Comparison of ENCODE assay signal across 16 cellular contexts in the genomic region with DNA sequence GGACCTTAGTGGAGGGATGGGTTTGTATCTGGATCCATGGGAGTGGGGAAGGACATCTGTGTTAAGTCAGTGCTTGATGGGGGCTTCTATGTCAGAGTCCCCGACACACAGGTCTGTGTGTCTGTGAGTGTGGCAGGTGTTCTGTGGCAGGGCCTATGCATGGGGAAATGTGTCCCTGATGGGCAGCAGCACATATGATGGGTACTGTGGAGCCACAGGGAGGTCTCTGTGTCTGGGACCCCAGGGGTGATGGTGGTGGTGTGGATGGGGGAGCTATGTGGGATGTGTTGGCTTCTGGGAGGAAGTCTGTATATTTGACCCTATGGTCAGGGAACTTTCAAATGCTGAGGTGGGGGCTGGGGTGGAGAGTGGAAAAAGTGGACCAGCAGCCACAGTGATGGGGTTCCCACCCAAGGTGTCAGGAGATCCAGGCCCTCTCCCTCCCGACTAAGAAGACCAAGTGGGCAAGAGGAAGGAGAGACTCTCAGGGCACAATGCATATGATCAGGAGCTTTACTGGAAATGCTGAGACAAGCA. TPM values are rescaled to one million over a fixed set of nuclear protein-coding genes. Genes with fewer than 3 reads are reported as not detected.
DNase-seq lines count a peak whose midpoint lies in the region; FAIRE-seq and TF ChIP-seq lines count a peak whose summit lies in the region.
"Had no signal": no experiment of that assay in that cellular context is flagged by ENCODE, and none has a peak within 500 bp of the region (broad histone marks: within the 10 kb centered on the region; RNA-seq: fewer than 3 reads in every experiment).

No MANE protein-coding gene starts in this region.

- H3K27me3 ChIP-seq in adrenal gland (no peaks in the 10 kb centered on the region), tibial artery (no peaks in the 10 kb centered on the region)

- peak; percentile 47 for DNase-seq in activated effector memory CD4-positive, alpha-beta T cell treated with anti-CD3 and anti-CD28 coated beads, Interleukin-2, amount 50 U/mL, for 16 hours
- no peak for DNase-seq in activated effector memory CD4-positive, alpha-beta T cell treated with Interleukin-2 at 50 U/mL for 16 hours
- DNase-seq in adrenal gland (peak in 1 of 7 donors; percentile 18), mesenteric fat pad (ENCODE audit: low spot score) (peak; percentile 67), tibial artery (peak in 1 of 2 donors; percentile 49), MV-4-11 (lab: John Stamatoyannopoulos, UW) (no peak), RCC 7860 (ENCODE audit: low spot score) (no peak), NCI-H2227 treated with DMSO at 0.1 percent for 48 hours (lab: John Stamatoyannopoulos, UW) (no peak)
- DNase-seq: esophagus squamous epithelium, NCI-H187, NCI-H526 treated with DMSO at 0.1 percent for 48 hours, SIG-M5, small intestine had no signal

- TF ChIP-seq POLR2A in adrenal gland (IDR thresholded peaks at IDR 0.05): no peak

- TF ChIP-seq CTCF in adrenal gland (IDR thresholded peaks at IDR 0.05) (no peak), tibial artery (IDR thresholded peaks at IDR 0.05) (no peak)

- H3K4me1 ChIP-seq in adrenal gland (replicated peaks in 1 of 2) (peaks cover 31 to 41% of the 10 kb centered on the region in 2 donors), tibial artery (peaks cover 0 to 59% (median 49%) of the 10 kb centered on the region in 4 donors)

- no peak overlapping the region for H3K4me3 ChIP-seq in adrenal gland
- H3K4me3 ChIP-seq in tibial artery: no peak overlapping the region
- H3K4me3 ChIP-seq: esophagus squamous epithelium, left ventricle myocardium inferior had no signal

- H3K36me3 ChIP-seq in adrenal gland (replicated peaks in 1 of 2) (no peaks in the 10 kb centered on the region), tibial artery (no peaks in the 10 kb centered on the region)
- H3K36me3 ChIP-seq: esophagus squamous epithelium, left ventricle myocardium inferior had no signal

- no peak for FAIRE-seq in RCC 7860 (lab: Jason Lieb, UNC)
- FAIRE-seq: colon, small intestine had no signal

- H3K9me3 ChIP-seq in adrenal gland (replicated peaks in 1 of 3) (no peaks in the 10 kb centered on the region), tibial artery (no peaks in the 10 kb centered on the region)
- H3K9me3 ChIP-seq: esophagus squamous epithelium, left ventricle myocardium inferior had no signal

- 80 to 94% (median 87%) methylated on average over 2 of the region's 2 CpGs for WGBS in adrenal gland, 4 donors

- H3K27ac ChIP-seq in adrenal gland: peak overlapping the region in 4 of 5 donors; percentile 73 to 92 (median 85)
- H3K27ac ChIP-seq in tibial artery: peak overlapping the region; percentile 70 to 73
- H3K27ac ChIP-seq: left ventricle myocardium inferior had no signal

- intact Hi-C loops in adrenal gland (cut with DNase I) (no loop called here), tibial artery (cut with DNase I; ENCODE audit: low total_unique reads) (loop anchor here (2.0 kb wide), 1 partner anchor 29 kb away; no protein-coding TSS in a partner anchor)

RNA-seq across cellular contexts. Expression of a gene that starts 16.5 kb away (rescaled TPM):
- 10 to 100 TPM in 2 of 8 donors, 1 to 10 TPM in 6; 1.3 to 13.5 (median 8.4) TPM for total RNA-seq in adrenal gland
- 10 to 100 TPM in 2 of 3 donors, 1 to 10 TPM in 1; 2.1 to 34.8 (median 12.1) TPM for polyA plus RNA-seq in adrenal gland
- total RNA-seq in mesenteric fat pad: 11.7 TPM
- total RNA-seq: left ventricle myocardium inferior had no signal

RNA-seq across cellular contexts. Expression of a gene that starts 24.9 kb away (rescaled TPM):
- total RNA-seq in adrenal gland (1 to 10 TPM in 5 of 8 donors, under 1 TPM in 3; 0.69 to 6.2 (median 1.4) TPM), mesenteric fat pad (not detected)
- polyA plus RNA-seq in adrenal gland: 1 to 10 TPM in 1 of 3 donors, under 1 TPM in 1, not detected in 1; 0.61 to 1.4 TPM
- total RNA-seq: esophagus squamous epithelium, left ventricle myocardium inferior had no signal

RNA-seq across cellular contexts. Expression of a gene that starts 41.8 kb away (rescaled TPM):
- total RNA-seq in adrenal gland (under 1 TPM in 2 of 8 donors, not detected in 6; 0.25 to 0.42 TPM), mesenteric fat pad (not detected)
- polyA plus RNA-seq in adrenal gland: not detected
- total RNA-seq: esophagus squamous epithelium, left ventricle myocardium inferior, subcutaneous adipose tissue had no signal
- polyA plus RNA-seq: small intestine had no signal

RNA-seq across cellular contexts. Expression of a gene that starts 57.8 kb away (rescaled TPM):
- total RNA-seq in adrenal gland (10 to 100 TPM in 1 of 8 donors, 1 to 10 TPM in 6, under 1 TPM in 1; 0.95 to 14.6 (median 6.3) TPM), mesenteric fat pad (not detected)
- polyA plus RNA-seq in adrenal gland: 1 to 10 TPM; 1.8 to 8.8 (median 2.5) TPM
- total RNA-seq: left ventricle myocardium inferior, subcutaneous adipose tissue had no signal

Comparison
In these comparisons a context has a peak if more than half of its experiments do, and no peak if none do; other contexts are left out.
1. DNase-seq: peak in activated effector memory CD4-positive, alpha-beta T cell treated with anti-CD3 and anti-CD28 coated beads, Interleukin-2, amount 50 U/mL, for 16 hours (single experiment) and mesenteric fat pad (single experiment); none in activated effector memory CD4-positive, alpha-beta T cell treated with Interleukin-2 at 50 U/mL for 16 hours (single experiment), MV-4-11 (single experiment), RCC 7860 (single experiment) and NCI-H2227 treated with DMSO at 0.1 percent for 48 hours (single experiment).